In the genomic region with DNA sequence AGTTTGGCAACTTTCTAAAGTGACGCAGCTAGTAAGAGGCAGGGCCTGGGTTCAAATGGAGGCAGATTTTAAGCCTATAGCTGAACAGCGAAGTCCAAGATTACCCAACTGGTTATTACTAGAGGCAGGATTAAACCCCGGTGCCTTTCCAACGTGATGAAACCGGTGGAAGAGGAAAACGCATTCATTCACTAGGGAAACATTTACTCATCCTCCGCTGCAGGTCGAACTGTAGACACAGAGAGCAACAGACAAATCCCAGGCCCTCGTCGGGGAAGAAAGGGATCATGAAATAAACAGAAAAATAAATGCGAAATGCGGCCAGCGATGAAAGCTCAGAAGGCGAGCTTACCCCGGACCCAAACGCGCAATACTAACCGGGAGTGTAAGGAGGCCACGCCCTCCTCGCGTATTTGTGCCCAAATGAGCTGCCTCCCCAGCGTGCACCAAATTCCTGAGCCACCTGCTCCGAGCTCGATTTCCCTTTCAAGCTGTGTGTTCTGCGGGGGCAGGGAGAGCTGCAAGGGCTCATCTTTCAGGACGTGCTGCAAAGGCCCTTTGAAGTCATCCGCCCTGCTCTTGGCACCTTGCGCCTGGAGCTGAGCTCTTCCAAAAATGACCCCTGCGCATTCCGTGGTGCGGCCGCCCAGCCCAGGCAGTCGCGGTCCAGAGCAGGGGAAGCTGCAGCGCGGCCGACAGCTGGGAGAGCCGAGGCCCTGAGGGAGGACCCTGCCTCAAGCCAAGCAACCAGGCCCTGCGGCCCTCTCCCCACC, we compare ENCODE assay signal across 9 cellular contexts. TPM values are rescaled to one million over a fixed set of nuclear protein-coding genes. Genes with fewer than 3 reads are reported as not detected.
DNase-seq lines count a peak whose midpoint lies in the region; ATAC-seq and TF ChIP-seq lines count a peak whose summit lies in the region.
"Had no signal": no experiment of that assay in that cellular context is flagged by ENCODE, and none has a peak within 500 bp of the region (broad histone marks: within the 10 kb centered on the region; RNA-seq: fewer than 3 reads in every experiment).

No MANE protein-coding gene starts in this region.

- peak overlapping the region; percentile 55 for H3K9ac ChIP-seq in ES-I3 (ENCODE audit: low read depth, low read length)

- no peaks in the 10 kb centered on the region for H3K9me3 Mint-ChIP-seq in activated B cell treated with CpG ODN at 0.5 μM for 24 hours

- ATAC-seq in activated B cell treated with CpG ODN at 0.5 μM for 24 hours (ENCODE audit: low read depth) = peak; percentile 49
- no peak for ATAC-seq in right cardiac atrium

- peak overlapping the region; percentile 74 for H3K4me3 Mint-ChIP-seq in activated B cell treated with CpG ODN at 0.5 μM for 24 hours

- in situ Hi-C loops in HAP-1 (cut with MboI; ENCODE audit: low sequenced_read_pairs) = no loop called here

- peaks cover 22% of the 10 kb centered on the region for H3K4me1 Mint-ChIP-seq in activated B cell treated with CpG ODN at 0.5 μM for 24 hours

- H3K4me1 ChIP-seq in ES-I3 (ENCODE audit: insufficient read depth, low read length) (peaks cover 11% of the 10 kb centered on the region), right cardiac atrium (ENCODE audit: control insufficient read depth, insufficient read depth, low read length) (peaks cover 4% of the 10 kb centered on the region), HAP-1 (no peaks in the 10 kb centered on the region)

- H3K4me3 ChIP-seq in right cardiac atrium (ENCODE audit: low read length) (no peak overlapping the region), HAP-1 (no peak overlapping the region)

- no peak overlapping the region for H3K27ac ChIP-seq in right cardiac atrium (ENCODE audit: low read length)

- H3K9me3 ChIP-seq in ES-I3 (ENCODE audit: control insufficient read depth, insufficient read depth, low read length) = no peaks in the 10 kb centered on the region
- no peaks in the 10 kb centered on the region for H3K9me3 ChIP-seq in right cardiac atrium (ENCODE audit: control insufficient read depth, low read length)
- no peaks in the 10 kb centered on the region for H3K9me3 ChIP-seq in HAP-1

- POLR2A ChIA-PET in activated B cell treated with CpG ODN at 0.5 μM for 24 hours (lab: Charles Lee) = interaction anchor here (0.5 kb wide), 1 partner anchor 1938 kb away, joined by 4 read pairs; no protein-coding TSS in a partner anchor

- H3K27me3 ChIP-seq in right cardiac atrium (ENCODE audit: control insufficient read depth, insufficient read depth) = no peaks in the 10 kb centered on the region
- H3K27me3 ChIP-seq in HAP-1 (ENCODE audit: low read depth) = peaks cover 33% of the 10 kb centered on the region

- no peak for TF ChIP-seq CTCF in activated B cell treated with CpG ODN at 0.5 μM for 24 hours (IDR thresholded peaks at IDR 0.05)

- CTCF ChIA-PET in activated B cell treated with CpG ODN at 0.5 μM for 24 hours (lab: Charles Lee) = interaction anchor here (0.8 to 1.7 kb wide), 3 partner anchors 58 to 183 kb away, joined by 3 read pairs; no protein-coding TSS in a partner anchor

- H3K36me3 ChIP-seq in ES-I3 (ENCODE audit: insufficient read depth, low read length) (no peaks in the 10 kb centered on the region), HAP-1 (replicated peaks) (no peaks in the 10 kb centered on the region)

- peaks cover 8% of the 10 kb centered on the region for H3K27me3 Mint-ChIP-seq in activated B cell treated with CpG ODN at 0.5 μM for 24 hours

- no peaks in the 10 kb centered on the region for H3K36me3 Mint-ChIP-seq in activated B cell treated with CpG ODN at 0.5 μM for 24 hours (ENCODE audit: low read depth)

- 7% methylated on average over 39 of the region's 39 CpGs for WGBS in right cardiac atrium

- DNase-seq in activated B cell treated with CpG ODN at 0.5 μM for 24 hours = no peak
- DNase-seq in right cardiac atrium = peak; percentile 55 to 81 (median 71)
- DNase-seq in pons (ENCODE audit: low spot score) = peak; percentile 67
- no peak for DNase-seq in effector CD8-positive, alpha-beta T cell (lab: John Stamatoyannopoulos, UW)
- no peak for DNase-seq in HPDE6-E6E7 (ENCODE audit: extremely low spot score)
- DNase-seq in NCI-H1436 treated with DMSO at 0.1 percent for 48 hours (lab: John Stamatoyannopoulos, UW) = no peak
- DNase-seq in HAP-1 (ENCODE audit: low spot score in 2 of 2) = no peak
- DNase-seq: stimulated activated CD4-positive, alpha-beta T cell treated with anti-CD3 and anti-CD28 coated beads, Interleukin-12 subunit alpha, Interleukin-12 subunit beta, amount 100 ng/mL, for 4 hours had no signal

- peak overlapping the region; percentile 69 for H3K27ac Mint-ChIP-seq in activated B cell treated with CpG ODN at 0.5 μM for 24 hours

- intact Hi-C loops in activated B cell treated with CpG ODN at 0.5 μM for 24 hours (cut with micrococcal nuclease) = no loop called here
- intact Hi-C loops in right cardiac atrium (cut with DNase I) = loop anchor here in 2 of 4 donors (10.0 kb wide), 1 partner anchor 142 kb away; no protein-coding TSS in a partner anchor

RNA-seq across cellular contexts. Expression of a gene that starts 46.9 kb away (rescaled TPM):
- not detected in 2 replicates for total RNA-seq in activated B cell treated with CpG ODN at 0.5 μM for 24 hours
- total RNA-seq in right cardiac atrium = not detected
- polyA plus RNA-seq in right cardiac atrium = not detected

RNA-seq across cellular contexts. Expression of a gene that starts 51.7 kb away (rescaled TPM):
- total RNA-seq in activated B cell treated with CpG ODN at 0.5 μM for 24 hours (10.1 and 10.2 TPM in 2 replicates), right cardiac atrium (10 to 100 TPM; 28.1 to 45.2 (median 34.7) TPM)
- polyA plus RNA-seq in right cardiac atrium = 19.5 TPM

Comparison
In these comparisons a context has a peak if more than half of its experiments do, and no peak if none do; other contexts are left out.
1. DNase-seq: peak in right cardiac atrium (3 of 3) and pons (single experiment); none in activated B cell treated with CpG ODN at 0.5 μM for 24 hours (single experiment), effector CD8-positive, alpha-beta T cell (single experiment), HPDE6-E6E7 (single experiment), NCI-H1436 treated with DMSO at 0.1 percent for 48 hours (single experiment) and HAP-1 (0 of 2).